In the genomic region with DNA sequence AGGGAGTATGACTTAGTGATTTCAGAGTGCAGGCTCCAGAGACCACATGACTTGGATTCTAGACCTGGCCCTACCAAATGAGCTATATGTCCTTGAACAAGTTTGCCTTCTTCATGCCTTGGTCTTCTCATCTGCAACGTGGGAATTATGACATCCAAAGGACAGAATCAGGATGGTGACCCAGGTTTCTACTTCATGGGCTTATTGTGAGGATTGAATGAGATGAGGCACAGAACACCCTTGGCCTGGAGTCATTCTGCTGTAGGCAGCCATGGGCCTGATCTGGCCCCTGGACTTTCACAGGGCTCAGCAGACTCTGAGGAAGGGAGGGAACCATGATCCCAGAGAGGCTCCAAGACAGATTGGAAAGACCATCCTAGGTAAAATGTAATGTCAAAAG, we compare ENCODE assay signal across 17 cellular contexts.
DNase-seq lines count a peak whose midpoint lies in the region; ATAC-seq and TF ChIP-seq lines count a peak whose summit lies in the region.
"Had no signal": no experiment of that assay in that cellular context is flagged by ENCODE, and none has a peak within 500 bp of the region (broad histone marks: within the 10 kb centered on the region; RNA-seq: fewer than 3 reads in every experiment).

No MANE protein-coding gene starts in this region.

- in situ Hi-C loops in mammary epithelial cell (cut with MboI; ENCODE audit: low sequenced_read_pairs in 2 of 2), result no loop called here

- H3K9me3 ChIP-seq in breast epithelium (no peaks in the 10 kb centered on the region), mammary epithelial cell (replicated peaks; ENCODE audit: insufficient read depth, low read length) (no peaks in the 10 kb centered on the region), gastroesophageal sphincter (no peaks in the 10 kb centered on the region), spleen (no peaks in the 10 kb centered on the region)
- H3K9me3 ChIP-seq: A549 had no signal

- dilution Hi-C loops in mammary epithelial cell (cut with HindIII; ENCODE audit: low sequenced_read_pairs), result no loop called here

- H3K27me3 ChIP-seq in breast epithelium (no peaks in the 10 kb centered on the region), mammary epithelial cell (ENCODE audit: insufficient read depth, low read length) (no peaks in the 10 kb centered on the region), gastroesophageal sphincter (no peaks in the 10 kb centered on the region), spleen (replicated peaks in 1 of 7) (no peaks in the 10 kb centered on the region)

- H2AFZ ChIP-seq in mammary epithelial cell (ENCODE audit: low read depth, low read length), result no peak overlapping the region

- TF ChIP-seq CTCF in breast epithelium (IDR thresholded peaks at IDR 0.05) (no peak), mammary epithelial cell (conservative IDR thresholded peaks at IDR 0.05 in 1 of 2, IDR thresholded peaks at IDR 0.05 in 1 of 2; ENCODE audit: extremely low read depth in 1 of 2, insufficient read depth in 1 of 2, low read depth in 1 of 2, low read length in 2 of 2) (no peak), VCaP (conservative IDR thresholded peaks at IDR 0.05) (no peak), gastroesophageal sphincter (IDR thresholded peaks at IDR 0.05) (no peak), spleen (IDR thresholded peaks at IDR 0.05 in 8 of 11, conservative IDR thresholded peaks at IDR 0.05 in 3 of 11) (no peak)

- peaks cover 17 to 22% of the 10 kb centered on the region in 2 donors for H3K4me1 ChIP-seq in breast epithelium
- H3K4me1 ChIP-seq in mammary epithelial cell (ENCODE audit: insufficient read depth, low read length), result peaks cover 40% of the 10 kb centered on the region
- peaks cover 0 to 74% (median 32%) of the 10 kb centered on the region in 3 donors for H3K4me1 ChIP-seq in gastroesophageal sphincter
- H3K4me1 ChIP-seq in spleen, result peaks cover 6 to 77% (median 49%) of the 10 kb centered on the region in 6 donors
- H3K4me1 ChIP-seq: A549 had no signal

- CTCF ChIA-PET in mammary epithelial cell (lab: Charles Lee; ENCODE audit: low non-redundant PET), result no interaction called here

- intact Hi-C loops in breast epithelium (cut with DNase I; ENCODE audit: low total_unique reads), result loop anchor here (10.0 kb wide), 1 partner anchor 47 kb away; no protein-coding TSS in a partner anchor
- intact Hi-C loops in mammary epithelial cell (cut with micrococcal nuclease), result no loop called here
- intact Hi-C loops in spleen (cut with DNase I; ENCODE audit: low total_unique reads), result loop anchor here (10.0 kb wide), 1 partner anchor 57 kb away; no protein-coding TSS in a partner anchor

- H3K36me3 ChIP-seq in breast epithelium (no peaks in the 10 kb centered on the region), mammary epithelial cell (ENCODE audit: insufficient read depth, low read length) (no peaks in the 10 kb centered on the region), gastroesophageal sphincter (no peaks in the 10 kb centered on the region), spleen (no peaks in the 10 kb centered on the region)

- no peaks in the 10 kb centered on the region for H4K20me1 ChIP-seq in mammary epithelial cell (ENCODE audit: insufficient read depth, low read length)

- no peak overlapping the region for H3K9ac ChIP-seq in mammary epithelial cell (ENCODE audit: insufficient read depth, low read length)

- no peak overlapping the region for H3K4me2 ChIP-seq in mammary epithelial cell (ENCODE audit: insufficient read depth, low read depth, low read length)
- H3K4me2 ChIP-seq: A549 had no signal

- TF ChIP-seq EP300 in gastroesophageal sphincter (IDR thresholded peaks at IDR 0.05), result no peak

- TF ChIP-seq POLR2A in breast epithelium (IDR thresholded peaks at IDR 0.05) (no peak), gastroesophageal sphincter (IDR thresholded peaks at IDR 0.05) (no peak), spleen (IDR thresholded peaks at IDR 0.05) (no peak)

- 100% methylated on average over 1 of the region's 1 CpG for WGBS in mammary epithelial cell (ENCODE audit: low coverage, missing lambda C conversion rate)
- WGBS in gastroesophageal sphincter (ENCODE audit: low coverage in 1 of 2), 2 donors, result 83 to 100% methylated on average over 1 of the region's 1 CpG
- WGBS in spleen, 5 donors, result 75 to 93% (median 83%) methylated on average over 1 of the region's 1 CpG

- H3K27ac ChIP-seq in breast epithelium (peak overlapping the region; percentile 71 to 85), mammary epithelial cell (ENCODE audit: insufficient read depth, low read depth, low read length) (no peak overlapping the region), VCaP (peak overlapping the region; percentile 91), gastroesophageal sphincter (peak overlapping the region in 3 of 4 donors; percentile 36 to 68 (median 58)), spleen (peak overlapping the region; percentile 35 to 91 (median 76))
- H3K27ac ChIP-seq: A549 had no signal

- no TSS peak for BruUV-seq in mammary epithelial cell (replicated peaks; lab: Mats Ljungman, UMichigan)

- DNase-seq in breast epithelium (ENCODE audit: low spot score in 2 of 2) (no peak), mammary epithelial cell (no peak), spleen (no peak)
- DNase-seq: AML-193, HCEC 1CT, NCI-H1417, NCI-H1930, NCI-H2171, NCI-H510A, NCI-H82 had no signal

- no peaks in the 10 kb centered on the region for H3K79me2 ChIP-seq in mammary epithelial cell (ENCODE audit: insufficient read depth, low read length)

- ATAC-seq in gastroesophageal sphincter (no peak), HG02970 (IDR thresholded peaks at IDR 0.05; ENCODE audit: low FRiP score, unreplicated experiment) (no peak), HG02759 (IDR thresholded peaks at IDR 0.05; ENCODE audit: unreplicated experiment) (no peak), GM21717 (IDR thresholded peaks at IDR 0.05; ENCODE audit: unreplicated experiment) (no peak)
- ATAC-seq: A549, Panc1 had no signal

- H3K4me3 ChIP-seq in breast epithelium (no peak overlapping the region), mammary epithelial cell (replicated peaks in 1 of 3; ENCODE audit: insufficient read depth in 1 of 3, low read depth in 2 of 3, low read length in 3 of 3) (no peak overlapping the region), gastroesophageal sphincter (no peak overlapping the region), spleen (no peak overlapping the region)
- H3K4me3 ChIP-seq: A549 had no signal
